11 cellular contexts compared by ENCODE assay signal in the genomic region with DNA sequence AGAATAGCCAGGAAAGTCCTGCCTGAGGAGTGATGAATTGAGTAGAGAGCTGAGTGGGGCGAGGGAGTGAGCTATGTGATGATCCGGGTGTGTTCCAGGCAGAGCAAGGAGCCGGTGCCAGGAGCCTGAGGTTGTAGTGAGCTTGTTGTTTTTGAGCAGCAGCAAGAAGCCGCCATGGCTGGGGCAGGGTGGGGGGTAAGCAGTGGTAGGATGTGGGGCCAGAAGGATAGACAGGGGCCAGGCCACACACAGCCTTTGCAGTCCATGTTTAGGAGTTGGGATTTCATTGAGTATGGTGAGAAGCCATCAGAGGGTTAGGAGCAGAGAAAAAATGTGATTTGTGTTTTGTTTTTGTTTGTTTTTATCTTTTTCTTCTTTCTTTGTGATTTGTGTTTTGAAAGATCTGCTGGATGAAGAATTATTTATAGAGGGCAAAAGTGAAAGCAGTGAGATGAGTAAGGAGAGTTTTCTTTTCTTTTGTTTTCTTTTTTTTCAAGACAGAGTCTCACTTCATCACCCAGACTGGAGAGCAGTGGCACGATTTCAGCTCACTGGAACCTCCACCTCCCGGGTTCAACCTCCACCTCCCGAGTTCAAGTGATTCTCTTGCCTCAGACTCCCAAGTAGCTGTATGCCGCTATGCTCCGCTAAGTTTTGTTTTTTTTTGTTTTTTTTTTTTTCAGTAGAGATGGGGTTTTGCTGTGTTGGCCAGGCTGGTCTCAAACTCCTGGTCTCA.
DNase-seq lines count a peak whose midpoint lies in the region; ATAC-seq and TF ChIP-seq lines count a peak whose summit lies in the region.
"Had no signal": no experiment of that assay in that cellular context is flagged by ENCODE, and none has a peak within 500 bp of the region (broad histone marks: within the 10 kb centered on the region; RNA-seq: fewer than 3 reads in every experiment).

No MANE protein-coding gene starts in this region.

- H3K4me3 Mint-ChIP-seq in CD4-positive, alpha-beta memory T cell, result no peak overlapping the region

- H3K36me3 Mint-ChIP-seq in CD4-positive, alpha-beta memory T cell, result peaks cover 0 to 9% of the 10 kb centered on the region in 2 donors

- DNase-seq in fibroblast of peridontal ligament (ENCODE audit: extremely low read depth), result peak; percentile 23
- DNase-seq in CD4-positive, alpha-beta memory T cell, result no peak
- DNase-seq in anterior cingulate cortex (lab: John Stamatoyannopoulos, UW), result no peak
- DNase-seq in NCI-H1694 (lab: John Stamatoyannopoulos, UW), result no peak
- DNase-seq in suprapubic skin (ENCODE audit: low spot score in 2 of 2), result no peak
- DNase-seq: left lung had no signal

- H3K4me3 ChIP-seq in DOHH2 (ENCODE audit: low read length), result no peak overlapping the region
- H3K4me3 ChIP-seq in CD4-positive, alpha-beta memory T cell (ENCODE audit: low read length in 2 of 2), result no peak overlapping the region
- no peak overlapping the region for H3K4me3 ChIP-seq in suprapubic skin
- H3K4me3 ChIP-seq: breast epithelium, left lung had no signal

- H3K27me3 Mint-ChIP-seq in CD4-positive, alpha-beta memory T cell, result peaks cover 8 to 11% of the 10 kb centered on the region in 2 donors

- no peak for TF ChIP-seq EP300 in suprapubic skin (IDR thresholded peaks at IDR 0.05)

- CTCF ChIA-PET in CD4-positive, alpha-beta memory T cell (lab: Charles Lee; ENCODE audit: partially characterized antibody), result interaction anchor here (1.1 kb wide), 1 partner anchor 50 kb away, joined by 4 read pairs; no protein-coding TSS in a partner anchor

- H3K27ac Mint-ChIP-seq in CD4-positive, alpha-beta memory T cell, result no peak overlapping the region

- 0 out of 2 replicates have a peak, but pooled peaks cover 2% of the 10 kb centered on the region for H3K79me2 ChIP-seq in DOHH2 (ENCODE audit: control insufficient read depth, low read length)

- peak; percentile 70 for ATAC-seq in GM21528 (IDR thresholded peaks at IDR 0.05; ENCODE audit: low FRiP score, unreplicated experiment)
- ATAC-seq in HG03354 (IDR thresholded peaks at IDR 0.05; ENCODE audit: poor library complexity, severe bottlenecking, unreplicated experiment), result peak; percentile 71
- ATAC-seq: left lung had no signal

- peaks cover 13% of the 10 kb centered on the region; the same call in 1 of the 2 replicates for H3F3A ChIP-seq in DOHH2 (ENCODE audit: control insufficient read depth, insufficient read depth)

- TF ChIP-seq CTCF in DOHH2 (IDR thresholded peaks at IDR 0.05; ENCODE audit: low read depth, low read length, poor library complexity, severe bottlenecking) (no peak), suprapubic skin (IDR thresholded peaks at IDR 0.05) (no peak)

- H3K36me3 ChIP-seq in DOHH2 (ENCODE audit: control insufficient read depth, low read length), result peaks cover 96% of the 10 kb centered on the region
- no peaks in the 10 kb centered on the region for H3K36me3 ChIP-seq in CD4-positive, alpha-beta memory T cell (ENCODE audit: insufficient read depth, low read length)
- H3K36me3 ChIP-seq in suprapubic skin, result no peaks in the 10 kb centered on the region
- H3K36me3 ChIP-seq: breast epithelium, left lung had no signal

- intact Hi-C loops in CD4-positive, alpha-beta memory T cell (cut with micrococcal nuclease), result no loop called here

- no peaks in the 10 kb centered on the region for H4K20me1 ChIP-seq in DOHH2 (ENCODE audit: control insufficient read depth, insufficient read depth, low read depth, low read length)

- no peaks in the 10 kb centered on the region for H3K9me2 ChIP-seq in DOHH2 (replicated peaks; ENCODE audit: control insufficient read depth, low read length)

- H3K4me1 Mint-ChIP-seq in CD4-positive, alpha-beta memory T cell, result peaks cover 0 to 4% (median 0%) of the 10 kb centered on the region in 4 donors

- H3K9me3 Mint-ChIP-seq in CD4-positive, alpha-beta memory T cell, result peaks cover 0 to 14% (median 8%) of the 10 kb centered on the region in 8 donors

- POLR2A ChIA-PET in CD4-positive, alpha-beta memory T cell (lab: Charles Lee; ENCODE audit: partially characterized antibody), result no interaction called here

- peak overlapping the region; percentile 23; the same call in 1 of the 2 replicates for H3K4me2 ChIP-seq in DOHH2 (ENCODE audit: low read length)
- H3K4me2 ChIP-seq: KMS-11 had no signal

- H3K27ac ChIP-seq in DOHH2 (ENCODE audit: low read depth, low read length) (no peak overlapping the region), suprapubic skin (no peak overlapping the region)
- no peak overlapping the region for H3K27ac ChIP-seq in CD4-positive, alpha-beta memory T cell (ENCODE audit: low read depth, low read length)
- H3K27ac ChIP-seq: breast epithelium, KMS-11 had no signal

- WGBS in suprapubic skin, result 60% methylated on average over 9 of the region's 9 CpGs

- peaks cover 33% of the 10 kb centered on the region for H3K4me1 ChIP-seq in DOHH2 (ENCODE audit: control insufficient read depth, low read length)
- H3K4me1 ChIP-seq in CD4-positive, alpha-beta memory T cell (ENCODE audit: insufficient read depth, low read length), result no peaks in the 10 kb centered on the region
- H3K4me1 ChIP-seq in suprapubic skin, result peaks cover 8% of the 10 kb centered on the region
- H3K4me1 ChIP-seq: breast epithelium, left lung had no signal

- no peak for TF ChIP-seq POLR2A in suprapubic skin (IDR thresholded peaks at IDR 0.05)

- H3K27me3 ChIP-seq in DOHH2 (ENCODE audit: control insufficient read depth, low read length) (no peaks in the 10 kb centered on the region), suprapubic skin (no peaks in the 10 kb centered on the region)
- no peaks in the 10 kb centered on the region for H3K27me3 ChIP-seq in CD4-positive, alpha-beta memory T cell (ENCODE audit: insufficient read depth, low read length)
- H3K27me3 ChIP-seq: breast epithelium, left lung had no signal

- peaks cover 8% of the 10 kb centered on the region for H3K9me3 ChIP-seq in DOHH2 (ENCODE audit: control insufficient read depth, insufficient read depth, low read length)
- H3K9me3 ChIP-seq in CD4-positive, alpha-beta memory T cell (ENCODE audit: control insufficient read depth in 1 of 2, low read length in 2 of 2), result no peaks in the 10 kb centered on the region
- H3K9me3 ChIP-seq in suprapubic skin, result peaks cover 1% of the 10 kb centered on the region
